8 cellular contexts compared by ENCODE assay signal in the genomic region with DNA sequence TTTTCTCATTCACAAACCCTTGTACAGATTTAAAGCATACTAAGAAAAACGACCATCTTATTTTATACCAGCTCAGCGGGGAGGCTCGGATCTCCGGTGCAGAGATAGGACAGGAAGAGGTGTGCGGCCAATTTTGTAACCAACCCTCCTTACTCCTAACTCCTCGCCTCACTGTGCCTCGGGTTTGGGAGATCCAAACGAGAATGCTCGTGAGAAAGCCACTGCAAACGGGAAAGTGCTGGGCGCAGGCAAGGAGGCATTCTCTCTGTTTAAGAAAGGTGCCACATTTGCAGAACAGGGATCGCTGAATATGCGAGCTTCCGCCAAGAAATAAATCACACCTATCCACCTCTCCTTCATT. TPM values are rescaled to one million over a fixed set of nuclear protein-coding genes. Genes with fewer than 3 reads are reported as not detected.
DNase-seq lines count a peak whose midpoint lies in the region; TF ChIP-seq lines count a peak whose summit lies in the region.

No MANE protein-coding gene starts in this region.

- DNase-seq in NCI-H82 (lab: John Stamatoyannopoulos, UW): peak; percentile 48
- DNase-seq in NCI-H82 treated with DMSO at 0.1 percent for 48 hours (lab: John Stamatoyannopoulos, UW; ENCODE audit: unreplicated experiment): no peak
- DNase-seq in LNCaP clone FGC (ENCODE audit: low read depth): no peak
- no peak for DNase-seq in mammary epithelial cell
- DNase-seq in mesendoderm: no peak
- no peak for DNase-seq in vagina (ENCODE audit: extremely low spot score in 2 of 2)
- no peak for DNase-seq in activated CD4-positive, CD25-positive, alpha-beta regulatory T cell treated with anti-CD3 and anti-CD28 coated beads, Interleukin-2, amount 50 U/mL, for 72 hours
- DNase-seq in NCI-H510A treated with DMSO at 0.1 percent for 48 hours (lab: John Stamatoyannopoulos, UW): no peak

- no peak overlapping the region for H3K18ac ChIP-seq in mesendoderm (ENCODE audit: low read length)

- H2AK5ac ChIP-seq in mesendoderm (ENCODE audit: low read length): no peak overlapping the region

- H3K56ac ChIP-seq in mesendoderm (ENCODE audit: low read length): peak overlapping the region; percentile 68

- H4K20me1 ChIP-seq in mammary epithelial cell (ENCODE audit: insufficient read depth, low read length): no peaks in the 10 kb centered on the region

- peaks cover 3% of the 10 kb centered on the region for H3K79me1 ChIP-seq in mesendoderm (ENCODE audit: low read length)

- H3K4me3 ChIP-seq in LNCaP clone FGC (ENCODE audit: low read depth, low read length) (peak overlapping the region; percentile 73), mammary epithelial cell (replicated peaks in 1 of 3; ENCODE audit: insufficient read depth in 1 of 3, low read depth in 2 of 3, low read length in 3 of 3) (peak overlapping the region; percentile 72 to 92 (median 87)), mesendoderm (ENCODE audit: low read length) (peak overlapping the region; percentile 25), vagina (peak overlapping the region; percentile 61 to 89)

- H3K4me1 ChIP-seq in mammary epithelial cell (ENCODE audit: insufficient read depth, low read length) (peaks cover 18% of the 10 kb centered on the region), mesendoderm (ENCODE audit: control insufficient read depth, low read depth, low read length) (no peaks in the 10 kb centered on the region), vagina (peaks cover 32% of the 10 kb centered on the region)

- no peak overlapping the region for H2BK120ac ChIP-seq in mesendoderm (ENCODE audit: low read depth, low read length)

- no peaks in the 10 kb centered on the region for H3K27me3 ChIP-seq in mammary epithelial cell (ENCODE audit: insufficient read depth, low read length)
- H3K27me3 ChIP-seq in mesendoderm (ENCODE audit: insufficient read depth, low read length, poor library complexity): no peaks in the 10 kb centered on the region
- H3K27me3 ChIP-seq in vagina: no peaks in the 10 kb centered on the region

- H2BK5ac ChIP-seq in mesendoderm (ENCODE audit: low read length): no peak overlapping the region

- peak overlapping the region; percentile 75 for H2AFZ ChIP-seq in mammary epithelial cell (ENCODE audit: low read depth, low read length)

- H4K5ac ChIP-seq in mesendoderm (ENCODE audit: low read length): no peak overlapping the region

- no peak overlapping the region for H3K4ac ChIP-seq in mesendoderm (ENCODE audit: low read depth, low read length)

- TF ChIP-seq POLR2A in vagina (IDR thresholded peaks at IDR 0.05): no peak

- TSS peak; percentile 38 for BruUV-seq in mammary epithelial cell (replicated peaks; lab: Mats Ljungman, UMichigan)

- H3K79me2 ChIP-seq in mammary epithelial cell (ENCODE audit: insufficient read depth, low read length): peaks cover 54% of the 10 kb centered on the region
- peaks cover 10% of the 10 kb centered on the region for H3K79me2 ChIP-seq in mesendoderm (ENCODE audit: control insufficient read depth, insufficient read depth, low read length)

- H3K36me3 ChIP-seq in mammary epithelial cell (ENCODE audit: insufficient read depth, low read length): peaks cover 8% of the 10 kb centered on the region
- peaks cover 2% of the 10 kb centered on the region for H3K36me3 ChIP-seq in mesendoderm (ENCODE audit: control insufficient read depth, insufficient read depth, low read length)
- peaks cover 0 to 17% of the 10 kb centered on the region in 2 donors for H3K36me3 ChIP-seq in vagina

- no peak overlapping the region for H2BK15ac ChIP-seq in mesendoderm (replicated peaks; ENCODE audit: low read depth)

- no peak for TF ChIP-seq CTCF in LNCaP clone FGC (IDR thresholded peaks at IDR 0.05; ENCODE audit: control insufficient read depth, extremely low read depth, insufficient read depth)
- no peak for TF ChIP-seq CTCF in mammary epithelial cell (conservative IDR thresholded peaks at IDR 0.05 in 1 of 2, IDR thresholded peaks at IDR 0.05 in 1 of 2; ENCODE audit: extremely low read depth in 1 of 2, insufficient read depth in 1 of 2, low read depth in 1 of 2, low read length in 2 of 2)
- no peak for TF ChIP-seq CTCF in vagina (IDR thresholded peaks at IDR 0.05)

- CTCF ChIA-PET in mammary epithelial cell (lab: Charles Lee; ENCODE audit: low non-redundant PET): interaction anchor here (0.7 kb wide), 1 partner anchor 20 kb away, joined by 8 read pairs; no protein-coding TSS in a partner anchor

- peak overlapping the region; percentile 97 for H3K4me2 ChIP-seq in mammary epithelial cell (ENCODE audit: insufficient read depth, low read depth, low read length)
- H3K4me2 ChIP-seq in mesendoderm (ENCODE audit: low read length): peak overlapping the region; percentile 21

- peak overlapping the region; percentile 91 for H3K9ac ChIP-seq in mammary epithelial cell (ENCODE audit: insufficient read depth, low read length)
- H3K9ac ChIP-seq in mesendoderm (ENCODE audit: low read length): peak overlapping the region; percentile 79

- H3K9me3 ChIP-seq in mammary epithelial cell (replicated peaks; ENCODE audit: insufficient read depth, low read length) (peaks cover 3% of the 10 kb centered on the region), vagina (no peaks in the 10 kb centered on the region)

- intact Hi-C loops in mammary epithelial cell (cut with micrococcal nuclease): loop anchor here (2.0 kb wide), 1 partner anchor 111 kb away; the partner anchor contains the start of gene SERPINB5
- intact Hi-C loops in vagina (cut with DNase I): loop anchor here (2.0 kb wide), 1 partner anchor 57 kb away; the partner anchor contains the start of gene VPS4B

- no peak overlapping the region for H4K8ac ChIP-seq in mesendoderm (ENCODE audit: low read depth, low read length)

- H3K23ac ChIP-seq in mesendoderm (ENCODE audit: low read length): no peak overlapping the region

- in situ Hi-C loops in mammary epithelial cell (cut with MboI; ENCODE audit: low sequenced_read_pairs in 2 of 2): no loop called here

- H3K27ac ChIP-seq in mammary epithelial cell (ENCODE audit: insufficient read depth, low read depth, low read length) (peak overlapping the region; percentile 81), mesendoderm (ENCODE audit: low read depth, low read length) (no peak overlapping the region), vagina (peak overlapping the region; percentile 97)

- 2% methylated on average over 13 of the region's 14 CpGs for WGBS in mammary epithelial cell (ENCODE audit: low coverage, missing lambda C conversion rate)
- WGBS in mesendoderm (ENCODE audit: extremely low coverage, insufficient coverage, low lambda C conversion rate): no CpG with 5 or more reads among the region's 14 CpGs

- dilution Hi-C loops in mammary epithelial cell (cut with HindIII; ENCODE audit: low sequenced_read_pairs): loop anchor here (5.0 kb wide), 1 partner anchor 41 kb away; no protein-coding TSS in a partner anchor

RNA-seq across cellular contexts. Expression of gene KDSR, which starts 1.1 kb away (rescaled TPM):
- total RNA-seq in mammary epithelial cell: 100 to 1,000 TPM in 1 of 2 donors, 10 to 100 TPM in 1; 65.7 to 101 TPM
- polyA plus RNA-seq in mammary epithelial cell: 61.5 TPM
- 126 TPM for polyA minus RNA-seq in mammary epithelial cell
- polyA plus RNA-seq in mesendoderm (2013, experiment 1 of 2): 17.8 TPM
- polyA plus RNA-seq in mesendoderm (2013, experiment 2 of 2): 19.9 TPM
- 42.0 TPM for total RNA-seq in vagina

RNA-seq across cellular contexts. Expression of gene BCL2, which starts 46.3 kb away (rescaled TPM):
- 1 to 10 TPM in 1 of 2 donors, under 1 TPM in 1; 0.83 to 1.6 TPM for total RNA-seq in mammary epithelial cell
- polyA plus RNA-seq in mammary epithelial cell: 0.37 TPM
- polyA minus RNA-seq in mammary epithelial cell: 0.67 TPM
- 1.5 TPM for polyA plus RNA-seq in mesendoderm (2013, experiment 1 of 2)
- polyA plus RNA-seq in mesendoderm (2013, experiment 2 of 2): 1.6 TPM
- 18.7 TPM for total RNA-seq in vagina

RNA-seq across cellular contexts. Expression of gene VPS4B, which starts 56.4 kb away (rescaled TPM):
- total RNA-seq in mammary epithelial cell (10 to 100 TPM; 60.8 to 94.4 TPM), vagina (30.7 TPM)
- 31.0 TPM for polyA plus RNA-seq in mammary epithelial cell
- 30.0 TPM for polyA minus RNA-seq in mammary epithelial cell
- 47.0 TPM for polyA plus RNA-seq in mesendoderm (2013, experiment 1 of 2)
- polyA plus RNA-seq in mesendoderm (2013, experiment 2 of 2): 49.1 TPM

Comparison
In these comparisons a context has a peak if more than half of its experiments do, and no peak if none do; other contexts are left out.
1. H3K4me3 ChIP-seq: peak in every context shown above with its lines; median percentile 87 in mammary epithelial cell; 75 in vagina; 73 in LNCaP clone FGC; 25 in mesendoderm.